In genomic region chr2:3051266-3051665, GRCh38 we compare ENCODE assay signal across 25 cellular contexts.
DNase-seq lines count a peak whose midpoint lies in the region; ATAC-seq and TF ChIP-seq lines count a peak whose summit lies in the region.
"Had no signal": no experiment of that assay in that cellular context is flagged by ENCODE, and none has a peak within 500 bp of the region (broad histone marks: within the 10 kb centered on the region; RNA-seq: fewer than 3 reads in every experiment).

No MANE protein-coding gene starts in this region.

- H3K4me3 ChIP-seq in heart left ventricle, result no peak overlapping the region
- H3K4me3 ChIP-seq in spleen, result peak overlapping the region in 1 of 8 donors; percentile 19
- H3K4me3 ChIP-seq: GM23248, mucosa of descending colon, vagina had no signal

- H3K4me1 ChIP-seq in heart left ventricle (no peaks in the 10 kb centered on the region), spleen (no peaks in the 10 kb centered on the region)
- H3K4me1 ChIP-seq: vagina had no signal

- peak overlapping the region; percentile 22 for H3K27ac Mint-ChIP-seq in activated CD4-positive, alpha-beta T cell treated with anti-CD3 and anti-CD28 coated beads for 36 hours
- no peak overlapping the region for H3K27ac Mint-ChIP-seq in activated CD4-positive, alpha-beta T cell treated with anti-CD3 and anti-CD28 coated beads, Interleukin-2, amount 10 ng/mL, durations not matched to agents 7 days and 5 days
- H3K27ac Mint-ChIP-seq in activated T-cell treated with anti-CD3 and anti-CD28 coated beads, Interleukin-2, amount 50 U/mL, for 72 hours, result no peak overlapping the region
- H3K27ac Mint-ChIP-seq: CD4-positive, alpha-beta memory T cell; natural killer cell treated with Interleukin-12 subunit alpha and Interleukin-12 subunit beta and Interleukin-15 and Interleukin-18, amount 100 ng/mL, for 72 hours; stimulated activated naive CD8-positive, alpha-beta T cell treated with anti-CD3 and anti-CD28 coated beads, Interleukin-15, Interleukin-2, amounts not matched to agents 100 ng/mL and 50 ng/mL, for 24 hours; WTC11 had no signal

- H3K27me3 ChIP-seq in heart left ventricle, result no peaks in the 10 kb centered on the region
- H3K27me3 ChIP-seq in spleen (replicated peaks in 1 of 7), result no peaks in the 10 kb centered on the region
- H3K27me3 ChIP-seq: vagina had no signal

- TF ChIP-seq POLR2A in heart left ventricle (IDR thresholded peaks at IDR 0.05) (no peak), spleen (IDR thresholded peaks at IDR 0.05) (no peak)

- POLR2A ChIA-PET in activated CD4-positive, alpha-beta T cell treated with anti-CD3 and anti-CD28 coated beads for 36 hours (lab: Charles Lee), result no interaction called here
- POLR2A ChIA-PET in activated CD4-positive, alpha-beta T cell treated with anti-CD3 and anti-CD28 coated beads, Interleukin-2, amount 10 ng/mL, durations not matched to agents 7 days and 5 days (lab: Charles Lee), result no interaction called here

- H3K27me3 Mint-ChIP-seq in activated CD4-positive, alpha-beta T cell treated with anti-CD3 and anti-CD28 coated beads for 36 hours, result no peaks in the 10 kb centered on the region
- H3K27me3 Mint-ChIP-seq in activated CD4-positive, alpha-beta T cell treated with anti-CD3 and anti-CD28 coated beads, Interleukin-2, amount 10 ng/mL, durations not matched to agents 7 days and 5 days, result peaks cover under 1% of the 10 kb centered on the region
- no peaks in the 10 kb centered on the region for H3K27me3 Mint-ChIP-seq in activated T-cell treated with anti-CD3 and anti-CD28 coated beads, Interleukin-2, amount 50 U/mL, for 72 hours (ENCODE audit: low read depth)
- H3K27me3 Mint-ChIP-seq: stimulated activated naive CD8-positive, alpha-beta T cell treated with anti-CD3 and anti-CD28 coated beads, Interleukin-15, Interleukin-2, amounts not matched to agents 100 ng/mL and 50 ng/mL, for 24 hours had no signal

- peaks cover 3% of the 10 kb centered on the region for H3K9me3 Mint-ChIP-seq in activated CD4-positive, alpha-beta T cell treated with anti-CD3 and anti-CD28 coated beads for 36 hours (ENCODE audit: low read depth)
- H3K9me3 Mint-ChIP-seq in activated CD4-positive, alpha-beta T cell treated with anti-CD3 and anti-CD28 coated beads, Interleukin-2, amount 10 ng/mL, durations not matched to agents 7 days and 5 days, result peaks cover 1% of the 10 kb centered on the region
- peaks cover 1% of the 10 kb centered on the region in 2 donors for H3K9me3 Mint-ChIP-seq in activated T-cell treated with anti-CD3 and anti-CD28 coated beads, Interleukin-2, amount 50 U/mL, for 72 hours

- no peak overlapping the region for H3K27ac ChIP-seq in heart left ventricle
- peak overlapping the region in 5 of 8 donors; percentile 11 to 81 (median 71) for H3K27ac ChIP-seq in spleen
- H3K27ac ChIP-seq: GM23248, vagina had no signal

- H3K4me3 Mint-ChIP-seq in activated CD4-positive, alpha-beta T cell treated with anti-CD3 and anti-CD28 coated beads for 36 hours, result no peak overlapping the region
- H3K4me3 Mint-ChIP-seq in activated CD4-positive, alpha-beta T cell treated with anti-CD3 and anti-CD28 coated beads, Interleukin-2, amount 10 ng/mL, durations not matched to agents 7 days and 5 days, result no peak overlapping the region
- no peak overlapping the region for H3K4me3 Mint-ChIP-seq in activated T-cell treated with anti-CD3 and anti-CD28 coated beads, Interleukin-2, amount 50 U/mL, for 72 hours
- H3K4me3 Mint-ChIP-seq: CD4-positive, alpha-beta memory T cell; natural killer cell treated with Interleukin-12 subunit alpha and Interleukin-12 subunit beta and Interleukin-15 and Interleukin-18, amount 100 ng/mL, for 72 hours; stimulated activated naive CD8-positive, alpha-beta T cell treated with anti-CD3 and anti-CD28 coated beads, Interleukin-15, Interleukin-2, amounts not matched to agents 100 ng/mL and 50 ng/mL, for 24 hours; WTC11 had no signal

- peak; percentile 52 for DNase-seq in activated CD4-positive, alpha-beta T cell treated with anti-CD3 and anti-CD28 coated beads for 36 hours
- no peak for DNase-seq in activated CD4-positive, alpha-beta T cell treated with anti-CD3 and anti-CD28 coated beads, Interleukin-2, amount 10 ng/mL, durations not matched to agents 7 days and 5 days
- DNase-seq in heart left ventricle (no peak), Right ventricle myocardium superior (no peak), spleen (no peak), NCI-H526 treated with DMSO at 0.1 percent for 48 hours (lab: John Stamatoyannopoulos, UW) (no peak), HUDEP-2 (lab: John Stamatoyannopoulos, UW; ENCODE audit: unreplicated experiment in 76 of 76) (no peak)
- DNase-seq in activated T-cell treated with anti-CD3 and anti-CD28 coated beads, Interleukin-2, amount 50 U/mL, for 72 hours, result peak; percentile 9 to 12
- DNase-seq: CD4-positive, alpha-beta memory T cell; central memory CD4-positive, alpha-beta T cell; cortex of kidney; effector memory CD4-positive, alpha-beta T cell; GM23248; left colon; mucosa of descending colon; NCI-H1417 treated with DMSO at 0.1 percent for 48 hours; NCI-H2029 treated with DMSO at 0.1 percent for 48 hours; NCI-H748 treated with DMSO at 0.1 percent for 48 hours; SHP77; SW 1271 had no signal

- H3K4me1 Mint-ChIP-seq in activated CD4-positive, alpha-beta T cell treated with anti-CD3 and anti-CD28 coated beads for 36 hours, result peaks cover 10% of the 10 kb centered on the region
- peaks cover 7% of the 10 kb centered on the region for H3K4me1 Mint-ChIP-seq in activated CD4-positive, alpha-beta T cell treated with anti-CD3 and anti-CD28 coated beads, Interleukin-2, amount 10 ng/mL, durations not matched to agents 7 days and 5 days
- H3K4me1 Mint-ChIP-seq in activated T-cell treated with anti-CD3 and anti-CD28 coated beads, Interleukin-2, amount 50 U/mL, for 72 hours (ENCODE audit: low read depth), result peaks cover 13% of the 10 kb centered on the region
- H3K4me1 Mint-ChIP-seq: CD4-positive, alpha-beta memory T cell had no signal

- CTCF ChIA-PET in activated CD4-positive, alpha-beta T cell treated with anti-CD3 and anti-CD28 coated beads for 36 hours (lab: Charles Lee), result no interaction called here
- CTCF ChIA-PET in activated CD4-positive, alpha-beta T cell treated with anti-CD3 and anti-CD28 coated beads, Interleukin-2, amount 10 ng/mL, durations not matched to agents 7 days and 5 days (lab: Charles Lee), result no interaction called here

- ATAC-seq in activated CD4-positive, alpha-beta T cell treated with anti-CD3 and anti-CD28 coated beads for 36 hours, result peak; percentile 90
- ATAC-seq in heart left ventricle, result peak in 3 of 4 donors; percentile 38 to 67 (median 47)
- ATAC-seq in Right ventricle myocardium superior (ENCODE audit: poor library complexity), result no peak
- ATAC-seq in activated T-cell treated with anti-CD3 and anti-CD28 coated beads, Interleukin-2, amount 50 U/mL, for 72 hours (replicated peaks in 1 of 2), result peak; percentile 77
- ATAC-seq: left colon; mucosa of descending colon; natural killer cell treated with Interleukin-12 subunit alpha and Interleukin-12 subunit beta and Interleukin-15 and Interleukin-18, amount 100 ng/mL, for 72 hours; Panc1; WTC11 had no signal

- intact Hi-C loops in activated CD4-positive, alpha-beta T cell treated with anti-CD3 and anti-CD28 coated beads for 36 hours (cut with DNase I, micrococcal nuclease), result no loop called here
- intact Hi-C loops in heart left ventricle (cut with DNase I), result no loop called here
- intact Hi-C loops in Right ventricle myocardium superior (cut with DNase I), result no loop called here
- intact Hi-C loops in spleen (cut with DNase I; ENCODE audit: low total_unique reads), result no loop called here

- no peaks in the 10 kb centered on the region for H3K36me3 Mint-ChIP-seq in activated CD4-positive, alpha-beta T cell treated with anti-CD3 and anti-CD28 coated beads for 36 hours (ENCODE audit: low read depth)
- H3K36me3 Mint-ChIP-seq in activated CD4-positive, alpha-beta T cell treated with anti-CD3 and anti-CD28 coated beads, Interleukin-2, amount 10 ng/mL, durations not matched to agents 7 days and 5 days (ENCODE audit: low read depth), result no peaks in the 10 kb centered on the region
- no peaks in the 10 kb centered on the region for H3K36me3 Mint-ChIP-seq in activated T-cell treated with anti-CD3 and anti-CD28 coated beads, Interleukin-2, amount 50 U/mL, for 72 hours (ENCODE audit: insufficient read depth in 2 of 2)
- H3K36me3 Mint-ChIP-seq: CD4-positive, alpha-beta memory T cell; natural killer cell treated with Interleukin-12 subunit alpha and Interleukin-12 subunit beta and Interleukin-15 and Interleukin-18, amount 100 ng/mL, for 72 hours had no signal

- TF ChIP-seq CTCF in heart left ventricle (IDR thresholded peaks at IDR 0.05), result no peak
- TF ChIP-seq CTCF in spleen (IDR thresholded peaks at IDR 0.05 in 8 of 11, conservative IDR thresholded peaks at IDR 0.05 in 3 of 11), result no peak

- 52 to 66% (median 63%) methylated on average over 5 of the region's 5 CpGs for WGBS in heart left ventricle, 4 donors
- 41 to 63% (median 48%) methylated on average over 5 of the region's 5 CpGs for WGBS in spleen, 5 donors

- H3K9me3 ChIP-seq in heart left ventricle (peaks cover 0 to 3% (median 0%) of the 10 kb centered on the region in 12 donors), spleen (peaks cover 0 to 7% (median 0%) of the 10 kb centered on the region in 8 donors)
- H3K9me3 ChIP-seq: mucosa of descending colon, vagina had no signal

- H3K36me3 ChIP-seq in heart left ventricle, result no peaks in the 10 kb centered on the region
- H3K36me3 ChIP-seq in spleen, result no peaks in the 10 kb centered on the region
- H3K36me3 ChIP-seq: vagina had no signal

Comparison
In these comparisons a context has a peak if more than half of its experiments do, and no peak if none do; other contexts are left out.
1. DNase-seq: peak in activated CD4-positive, alpha-beta T cell treated with anti-CD3 and anti-CD28 coated beads for 36 hours (single experiment) and activated T-cell treated with anti-CD3 and anti-CD28 coated beads, Interleukin-2, amount 50 U/mL, for 72 hours (2 of 2); none in activated CD4-positive, alpha-beta T cell treated with anti-CD3 and anti-CD28 coated beads, Interleukin-2, amount 10 ng/mL, durations not matched to agents 7 days and 5 days (single experiment), heart left ventricle (0 of 5), Right ventricle myocardium superior (single experiment), spleen (single experiment), NCI-H526 treated with DMSO at 0.1 percent for 48 hours (single experiment) and HUDEP-2 (0 of 76).
2. H3K27ac ChIP-seq: peak in spleen (5 of 8); none in heart left ventricle (0 of 12).